ENCODE assay signal across 1 cellular context in genomic region chr3:72582211-72582878, GRCh38.
TF ChIP-seq lines count a peak whose summit lies in the region.

No MANE protein-coding gene starts in this region.

TF ChIP-seq in HepG2, 621 proteins besides CTCF, POLR2A, EP300 and RAD21 (continued from another document and continues in another):
- TF ChIP-seq, protein P1, sequence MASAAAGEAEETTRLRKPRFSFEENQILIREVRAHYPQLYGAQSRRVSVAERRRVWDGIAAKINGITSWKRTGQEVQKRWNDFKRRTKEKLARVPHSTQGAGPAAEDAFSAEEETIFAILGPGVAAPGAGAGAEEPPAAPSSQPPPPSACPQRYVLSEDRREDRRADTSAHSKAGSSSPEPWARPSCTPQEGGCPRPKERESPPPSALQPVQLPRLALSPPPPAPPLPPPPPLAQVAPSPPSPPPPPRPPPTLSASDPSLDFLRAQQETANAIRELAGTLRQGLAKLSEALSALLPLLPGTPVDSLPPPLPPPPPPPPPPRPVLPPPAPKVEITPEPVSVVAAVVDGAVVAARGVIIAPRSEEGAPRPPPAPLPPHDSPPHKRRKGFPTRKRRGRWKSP (CRISPR knock-in tag; IDR thresholded peaks at IDR 0.05): no peak
- TF ChIP-seq MATR3 (CRISPR knock-in tag; IDR thresholded peaks at IDR 0.05) (no peak), ZSCAN20 (CRISPR knock-in tag; IDR thresholded peaks at IDR 0.05; ENCODE audit: borderline replicate concordance) (no peak), ZNF431 (CRISPR knock-in tag; IDR thresholded peaks at IDR 0.05; ENCODE audit: borderline replicate concordance, low read depth) (no peak), EEA1 (CRISPR knock-in tag; IDR thresholded peaks at IDR 0.05; ENCODE audit: borderline replicate concordance) (no peak), ZNF121 (CRISPR knock-in tag; IDR thresholded peaks at IDR 0.05) (no peak), NFIC (IDR thresholded peaks at IDR 0.05; ENCODE audit: low read length) (no peak), ZNF30 (CRISPR knock-in tag; IDR thresholded peaks at IDR 0.05) (no peak), REPIN1 (CRISPR knock-in tag; IDR thresholded peaks at IDR 0.05; ENCODE audit: borderline replicate concordance, low read depth) (no peak), HINFP (CRISPR knock-in tag; IDR thresholded peaks at IDR 0.05; ENCODE audit: low read depth) (no peak), ZBTB38 (CRISPR knock-in tag; IDR thresholded peaks at IDR 0.05) (no peak), TBP (CRISPR knock-in tag; IDR thresholded peaks at IDR 0.05) (no peak), ZBTB26 (CRISPR knock-in tag; IDR thresholded peaks at IDR 0.05; ENCODE audit: borderline replicate concordance) (peak; percentile 83; the same call in 1 of the 2 replicates), KDM6A (CRISPR knock-in tag; IDR thresholded peaks at IDR 0.05; ENCODE audit: low read depth) (no peak; the same call in 1 of the 2 replicates), ZNF496 (CRISPR knock-in tag; IDR thresholded peaks at IDR 0.05; ENCODE audit: insufficient replicate concordance) (no peak), HOXA3 (CRISPR knock-in tag; IDR thresholded peaks at IDR 0.05) (peak; percentile 38; the same call in 1 of the 2 replicates), CBX2 (IDR thresholded peaks at IDR 0.05; ENCODE audit: low read depth, low read length) (no peak), CBX2 (CRISPR knock-in tag; IDR thresholded peaks at IDR 0.05; ENCODE audit: low read depth) (no peak), GTF2F1 (IDR thresholded peaks at IDR 0.05; ENCODE audit: low read length) (no peak), ZNF768 (CRISPR knock-in tag; IDR thresholded peaks at IDR 0.05) (no peak), MZF1 (CRISPR knock-in tag; IDR thresholded peaks at IDR 0.05; ENCODE audit: borderline replicate concordance) (no peak), CCAR2 (optimal IDR thresholded peaks at IDR 0.05; ENCODE audit: low read depth, low read length) (no peak), ZNF17 (CRISPR knock-in tag; IDR thresholded peaks at IDR 0.05) (no peak), CHD2 (IDR thresholded peaks at IDR 0.05; ENCODE audit: low read depth, low read length) (no peak), ISL2 (CRISPR knock-in tag; IDR thresholded peaks at IDR 0.05) (peak; percentile 62; the same call in 1 of the 2 replicates), KDM3A (CRISPR knock-in tag; IDR thresholded peaks at IDR 0.05; ENCODE audit: low read depth) (no peak), RFX5 (IDR thresholded peaks at IDR 0.05; ENCODE audit: low read depth, low read length) (no peak), MAF1 (CRISPR knock-in tag; IDR thresholded peaks at IDR 0.05; ENCODE audit: borderline replicate concordance) (no peak), FLYWCH1 (CRISPR knock-in tag; IDR thresholded peaks at IDR 0.05) (no peak), ZNF891 (CRISPR knock-in tag; IDR thresholded peaks at IDR 0.05) (no peak), ZNF335 (CRISPR knock-in tag; IDR thresholded peaks at IDR 0.05) (no peak), HNRNPLL (IDR thresholded peaks at IDR 0.05; ENCODE audit: low read depth, low read length, poor library complexity, severe bottlenecking) (no peak), ZNF317 (CRISPR knock-in tag; IDR thresholded peaks at IDR 0.05) (no peak), ZFP82 (CRISPR knock-in tag; IDR thresholded peaks at IDR 0.05; ENCODE audit: borderline replicate concordance) (no peak), GATAD1 (CRISPR knock-in tag; IDR thresholded peaks at IDR 0.05) (0 out of 2 replicates have a peak, but pooled peaks have one; percentile 26), ZNF382 (CRISPR knock-in tag; IDR thresholded peaks at IDR 0.05; ENCODE audit: borderline replicate concordance) (no peak), KLF16 (CRISPR knock-in tag; IDR thresholded peaks at IDR 0.05) (0 out of 4 replicates have a peak, but pooled peaks of 1 of the 2 experiments have one; percentile 33), IRX3 (CRISPR knock-in tag; IDR thresholded peaks at IDR 0.05; ENCODE audit: borderline replicate concordance, low read depth) (no peak)
- TF ChIP-seq, protein P2, sequence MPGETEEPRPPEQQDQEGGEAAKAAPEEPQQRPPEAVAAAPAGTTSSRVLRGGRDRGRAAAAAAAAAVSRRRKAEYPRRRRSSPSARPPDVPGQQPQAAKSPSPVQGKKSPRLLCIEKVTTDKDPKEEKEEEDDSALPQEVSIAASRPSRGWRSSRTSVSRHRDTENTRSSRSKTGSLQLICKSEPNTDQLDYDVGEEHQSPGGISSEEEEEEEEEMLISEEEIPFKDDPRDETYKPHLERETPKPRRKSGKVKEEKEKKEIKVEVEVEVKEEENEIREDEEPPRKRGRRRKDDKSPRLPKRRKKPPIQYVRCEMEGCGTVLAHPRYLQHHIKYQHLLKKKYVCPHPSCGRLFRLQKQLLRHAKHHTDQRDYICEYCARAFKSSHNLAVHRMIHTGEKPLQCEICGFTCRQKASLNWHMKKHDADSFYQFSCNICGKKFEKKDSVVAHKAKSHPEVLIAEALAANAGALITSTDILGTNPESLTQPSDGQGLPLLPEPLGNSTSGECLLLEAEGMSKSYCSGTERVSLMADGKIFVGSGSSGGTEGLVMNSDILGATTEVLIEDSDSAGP (CRISPR knock-in tag; IDR thresholded peaks at IDR 0.05; ENCODE audit: borderline replicate concordance): no peak; the same call in 1 of the 2 replicates
- TF ChIP-seq, protein P3, sequence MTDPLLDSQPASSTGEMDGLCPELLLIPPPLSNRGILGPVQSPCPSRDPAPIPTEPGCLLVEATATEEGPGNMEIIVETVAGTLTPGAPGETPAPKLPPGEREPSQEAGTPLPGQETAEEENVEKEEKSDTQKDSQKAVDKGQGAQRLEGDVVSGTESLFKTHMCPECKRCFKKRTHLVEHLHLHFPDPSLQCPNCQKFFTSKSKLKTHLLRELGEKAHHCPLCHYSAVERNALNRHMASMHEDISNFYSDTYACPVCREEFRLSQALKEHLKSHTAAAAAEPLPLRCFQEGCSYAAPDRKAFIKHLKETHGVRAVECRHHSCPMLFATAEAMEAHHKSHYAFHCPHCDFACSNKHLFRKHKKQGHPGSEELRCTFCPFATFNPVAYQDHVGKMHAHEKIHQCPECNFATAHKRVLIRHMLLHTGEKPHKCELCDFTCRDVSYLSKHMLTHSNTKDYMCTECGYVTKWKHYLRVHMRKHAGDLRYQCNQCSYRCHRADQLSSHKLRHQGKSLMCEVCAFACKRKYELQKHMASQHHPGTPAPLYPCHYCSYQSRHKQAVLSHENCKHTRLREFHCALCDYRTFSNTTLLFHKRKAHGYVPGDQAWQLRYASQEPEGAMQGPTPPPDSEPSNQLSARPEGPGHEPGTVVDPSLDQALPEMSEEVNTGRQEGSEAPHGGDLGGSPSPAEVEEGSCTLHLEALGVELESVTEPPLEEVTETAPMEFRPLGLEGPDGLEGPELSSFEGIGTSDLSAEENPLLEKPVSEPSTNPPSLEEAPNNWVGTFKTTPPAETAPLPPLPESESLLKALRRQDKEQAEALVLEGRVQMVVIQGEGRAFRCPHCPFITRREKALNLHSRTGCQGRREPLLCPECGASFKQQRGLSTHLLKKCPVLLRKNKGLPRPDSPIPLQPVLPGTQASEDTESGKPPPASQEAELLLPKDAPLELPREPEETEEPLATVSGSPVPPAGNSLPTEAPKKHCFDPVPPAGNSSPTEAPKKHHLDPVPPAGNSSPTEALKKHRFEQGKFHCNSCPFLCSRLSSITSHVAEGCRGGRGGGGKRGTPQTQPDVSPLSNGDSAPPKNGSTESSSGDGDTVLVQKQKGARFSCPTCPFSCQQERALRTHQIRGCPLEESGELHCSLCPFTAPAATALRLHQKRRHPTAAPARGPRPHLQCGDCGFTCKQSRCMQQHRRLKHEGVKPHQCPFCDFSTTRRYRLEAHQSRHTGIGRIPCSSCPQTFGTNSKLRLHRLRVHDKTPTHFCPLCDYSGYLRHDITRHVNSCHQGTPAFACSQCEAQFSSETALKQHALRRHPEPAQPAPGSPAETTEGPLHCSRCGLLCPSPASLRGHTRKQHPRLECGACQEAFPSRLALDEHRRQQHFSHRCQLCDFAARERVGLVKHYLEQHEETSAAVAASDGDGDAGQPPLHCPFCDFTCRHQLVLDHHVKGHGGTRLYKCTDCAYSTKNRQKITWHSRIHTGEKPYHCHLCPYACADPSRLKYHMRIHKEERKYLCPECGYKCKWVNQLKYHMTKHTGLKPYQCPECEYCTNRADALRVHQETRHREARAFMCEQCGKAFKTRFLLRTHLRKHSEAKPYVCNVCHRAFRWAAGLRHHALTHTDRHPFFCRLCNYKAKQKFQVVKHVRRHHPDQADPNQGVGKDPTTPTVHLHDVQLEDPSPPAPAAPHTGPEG (CRISPR knock-in tag; IDR thresholded peaks at IDR 0.05): no peak
- TF ChIP-seq, protein P4, sequence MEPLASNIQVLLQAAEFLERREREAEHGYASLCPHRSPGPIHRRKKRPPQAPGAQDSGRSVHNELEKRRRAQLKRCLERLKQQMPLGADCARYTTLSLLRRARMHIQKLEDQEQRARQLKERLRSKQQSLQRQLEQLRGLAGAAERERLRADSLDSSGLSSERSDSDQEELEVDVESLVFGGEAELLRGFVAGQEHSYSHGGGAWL (CRISPR knock-in tag; IDR thresholded peaks at IDR 0.05): no peak
- TF ChIP-seq, protein P5, sequence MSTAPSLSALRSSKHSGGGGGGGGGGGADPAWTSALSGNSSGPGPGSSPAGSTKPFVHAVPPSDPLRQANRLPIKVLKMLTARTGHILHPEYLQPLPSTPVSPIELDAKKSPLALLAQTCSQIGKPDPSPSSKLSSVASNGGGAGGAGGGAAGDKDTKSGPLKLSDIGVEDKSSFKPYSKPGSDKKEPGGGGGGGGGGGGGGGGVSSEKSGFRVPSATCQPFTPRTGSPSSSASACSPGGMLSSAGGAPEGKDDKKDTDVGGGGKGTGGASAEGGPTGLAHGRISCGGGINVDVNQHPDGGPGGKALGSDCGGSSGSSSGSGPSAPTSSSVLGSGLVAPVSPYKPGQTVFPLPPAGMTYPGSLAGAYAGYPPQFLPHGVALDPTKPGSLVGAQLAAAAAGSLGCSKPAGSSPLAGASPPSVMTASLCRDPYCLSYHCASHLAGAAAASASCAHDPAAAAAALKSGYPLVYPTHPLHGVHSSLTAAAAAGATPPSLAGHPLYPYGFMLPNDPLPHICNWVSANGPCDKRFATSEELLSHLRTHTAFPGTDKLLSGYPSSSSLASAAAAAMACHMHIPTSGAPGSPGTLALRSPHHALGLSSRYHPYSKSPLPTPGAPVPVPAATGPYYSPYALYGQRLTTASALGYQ (CRISPR knock-in tag; IDR thresholded peaks at IDR 0.05): no peak
- TF ChIP-seq, protein P6, sequence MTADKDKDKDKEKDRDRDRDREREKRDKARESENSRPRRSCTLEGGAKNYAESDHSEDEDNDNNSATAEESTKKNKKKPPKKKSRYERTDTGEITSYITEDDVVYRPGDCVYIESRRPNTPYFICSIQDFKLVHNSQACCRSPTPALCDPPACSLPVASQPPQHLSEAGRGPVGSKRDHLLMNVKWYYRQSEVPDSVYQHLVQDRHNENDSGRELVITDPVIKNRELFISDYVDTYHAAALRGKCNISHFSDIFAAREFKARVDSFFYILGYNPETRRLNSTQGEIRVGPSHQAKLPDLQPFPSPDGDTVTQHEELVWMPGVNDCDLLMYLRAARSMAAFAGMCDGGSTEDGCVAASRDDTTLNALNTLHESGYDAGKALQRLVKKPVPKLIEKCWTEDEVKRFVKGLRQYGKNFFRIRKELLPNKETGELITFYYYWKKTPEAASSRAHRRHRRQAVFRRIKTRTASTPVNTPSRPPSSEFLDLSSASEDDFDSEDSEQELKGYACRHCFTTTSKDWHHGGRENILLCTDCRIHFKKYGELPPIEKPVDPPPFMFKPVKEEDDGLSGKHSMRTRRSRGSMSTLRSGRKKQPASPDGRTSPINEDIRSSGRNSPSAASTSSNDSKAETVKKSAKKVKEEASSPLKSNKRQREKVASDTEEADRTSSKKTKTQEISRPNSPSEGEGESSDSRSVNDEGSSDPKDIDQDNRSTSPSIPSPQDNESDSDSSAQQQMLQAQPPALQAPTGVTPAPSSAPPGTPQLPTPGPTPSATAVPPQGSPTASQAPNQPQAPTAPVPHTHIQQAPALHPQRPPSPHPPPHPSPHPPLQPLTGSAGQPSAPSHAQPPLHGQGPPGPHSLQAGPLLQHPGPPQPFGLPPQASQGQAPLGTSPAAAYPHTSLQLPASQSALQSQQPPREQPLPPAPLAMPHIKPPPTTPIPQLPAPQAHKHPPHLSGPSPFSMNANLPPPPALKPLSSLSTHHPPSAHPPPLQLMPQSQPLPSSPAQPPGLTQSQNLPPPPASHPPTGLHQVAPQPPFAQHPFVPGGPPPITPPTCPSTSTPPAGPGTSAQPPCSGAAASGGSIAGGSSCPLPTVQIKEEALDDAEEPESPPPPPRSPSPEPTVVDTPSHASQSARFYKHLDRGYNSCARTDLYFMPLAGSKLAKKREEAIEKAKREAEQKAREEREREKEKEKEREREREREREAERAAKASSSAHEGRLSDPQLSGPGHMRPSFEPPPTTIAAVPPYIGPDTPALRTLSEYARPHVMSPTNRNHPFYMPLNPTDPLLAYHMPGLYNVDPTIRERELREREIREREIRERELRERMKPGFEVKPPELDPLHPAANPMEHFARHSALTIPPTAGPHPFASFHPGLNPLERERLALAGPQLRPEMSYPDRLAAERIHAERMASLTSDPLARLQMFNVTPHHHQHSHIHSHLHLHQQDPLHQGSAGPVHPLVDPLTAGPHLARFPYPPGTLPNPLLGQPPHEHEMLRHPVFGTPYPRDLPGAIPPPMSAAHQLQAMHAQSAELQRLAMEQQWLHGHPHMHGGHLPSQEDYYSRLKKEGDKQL (CRISPR knock-in tag; IDR thresholded peaks at IDR 0.05; ENCODE audit: low read depth): no peak
